In genomic region chr22:25027052-25027525, GRCh38 we compare ENCODE assay signal across 15 cellular contexts.
DNase-seq lines count a peak whose midpoint lies in the region; ATAC-seq and TF ChIP-seq lines count a peak whose summit lies in the region.
"Had no signal": no experiment of that assay in that cellular context is flagged by ENCODE, and none has a peak within 500 bp of the region (broad histone marks: within the 10 kb centered on the region; RNA-seq: fewer than 3 reads in every experiment).

No MANE protein-coding gene starts in this region.

- H3K36me3 ChIP-seq in left ventricle myocardium inferior (no peaks in the 10 kb centered on the region), adipocyte (ENCODE audit: control insufficient read depth, insufficient read depth, low read length, severe bottlenecking) (no peaks in the 10 kb centered on the region), urinary bladder (ENCODE audit: insufficient read depth) (no peaks in the 10 kb centered on the region)

- intact Hi-C loops in left ventricle myocardium inferior (cut with micrococcal nuclease) (no loop called here), Right ventricle myocardium inferior (cut with DNase I) (loop anchor here (5.0 kb wide), 1 partner anchor 35 kb away; no protein-coding TSS in a partner anchor), left colon (cut with DNase I, micrococcal nuclease) (no loop called here)

- WGBS in urinary bladder: 76% methylated on average over 4 of the region's 4 CpGs

- H3K4me3 ChIP-seq in left ventricle myocardium inferior (no peak overlapping the region), adipocyte (ENCODE audit: low read length) (no peak overlapping the region), urinary bladder (ENCODE audit: low read depth, low read length) (no peak overlapping the region)

- H3K4me1 ChIP-seq in left ventricle myocardium inferior (peaks cover 67% of the 10 kb centered on the region), adipocyte (ENCODE audit: control insufficient read depth, insufficient read depth, low read length) (peaks cover 28% of the 10 kb centered on the region), urinary bladder (ENCODE audit: insufficient read depth) (no peaks in the 10 kb centered on the region)

- DNase-seq in left ventricle myocardium inferior (no peak), Right ventricle myocardium inferior (ENCODE audit: missing footprints) (no peak), adipocyte (ENCODE audit: low read depth) (no peak), left colon (peak; percentile 47 to 65), iPS-NIHi11 (ENCODE audit: low spot score) (no peak)
- DNase-seq: activated CD4-positive, alpha-beta T cell treated with anti-CD3 and anti-CD28 coated beads, Interleukin-2, amount 50 U/mL, for 1 hour; activated naive CD4-positive, alpha-beta T cell treated with anti-CD3 and anti-CD28 coated beads, Interleukin-2, amount 50 U/mL, for 16 hours; cerebellar nuclear complex; KBM-7; NCI-H1930; stimulated activated CD4-positive, alpha-beta T cell treated with anti-CD3 and anti-CD28 coated beads, Interleukin-4, amount 100 ng/mL, for 1 hour; stimulated activated naive B cell treated with anti-CD40 and anti-IgM and Interleukin-4, amounts not matched to agents 10 μg/mL and 1 μg/mL and 100 μg/mL, for 72 hours had no signal

- peak overlapping the region; percentile 80 for H3K27ac ChIP-seq in left ventricle myocardium inferior (replicated peaks)
- H3K27ac ChIP-seq in urinary bladder (ENCODE audit: low read depth): peak overlapping the region; percentile 35

- peak overlapping the region; percentile 46 for H3K9ac ChIP-seq in adipocyte (ENCODE audit: low read length)

- no peak for TF ChIP-seq CTCF in left ventricle myocardium inferior (IDR thresholded peaks at IDR 0.05; ENCODE audit: borderline replicate concordance)

- ATAC-seq in Right ventricle myocardium inferior (no peak), left colon (peak; percentile 73), HG03097 (IDR thresholded peaks at IDR 0.05; ENCODE audit: low FRiP score, unreplicated experiment) (no peak), HG03432 (IDR thresholded peaks at IDR 0.05; ENCODE audit: unreplicated experiment) (no peak)
- ATAC-seq: stimulated activated naive B cell treated with anti-CD40 and anti-IgM and Interleukin-4, amounts not matched to agents 10 μg/mL and 1 μg/mL and 100 μg/mL, for 72 hours had no signal

- no peaks in the 10 kb centered on the region for H3K27me3 ChIP-seq in left ventricle myocardium inferior (ENCODE audit: low read depth)
- no peaks in the 10 kb centered on the region for H3K27me3 ChIP-seq in adipocyte (replicated peaks; ENCODE audit: control insufficient read depth, insufficient read depth, low read length)

- H3K9me3 ChIP-seq in left ventricle myocardium inferior (replicated peaks) (no peaks in the 10 kb centered on the region), adipocyte (ENCODE audit: control insufficient read depth, low read length) (no peaks in the 10 kb centered on the region)

Comparison
In these comparisons a context has a peak if more than half of its experiments do, and no peak if none do; other contexts are left out.
1. DNase-seq: peak in left colon (2 of 2); none in left ventricle myocardium inferior (single experiment), Right ventricle myocardium inferior (single experiment), adipocyte (single experiment) and iPS-NIHi11 (single experiment).